11 cellular contexts compared by ENCODE assay signal in the genomic region with DNA sequence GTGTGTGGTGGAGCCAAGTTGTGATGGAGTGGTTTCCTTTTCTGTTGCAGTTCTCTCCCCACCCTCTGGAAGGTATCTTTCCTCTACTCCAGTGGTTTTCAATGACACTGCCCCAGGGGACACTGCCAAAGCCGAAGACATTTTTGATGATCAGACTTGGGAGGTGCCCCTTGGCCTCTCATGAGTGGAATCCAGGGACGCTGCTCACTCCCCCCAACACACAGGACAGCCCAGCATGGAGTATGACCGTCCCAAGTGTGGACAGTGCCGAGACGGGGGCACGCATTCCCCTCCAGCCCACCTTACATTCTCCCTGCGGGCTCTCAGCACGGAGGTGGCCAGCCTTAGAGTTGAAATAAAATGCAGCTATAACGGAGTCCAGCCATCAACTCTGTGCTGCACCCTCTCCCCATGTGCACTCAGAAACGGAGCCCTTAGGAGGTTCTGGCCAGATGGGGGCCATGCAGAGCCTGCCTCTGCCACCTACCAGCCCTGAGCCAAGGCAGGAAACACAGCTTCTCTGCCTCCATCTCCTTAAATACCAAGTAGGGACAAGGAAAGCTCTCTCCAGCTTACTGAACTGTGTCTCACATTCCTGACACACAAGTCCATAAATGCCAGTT.
DNase-seq lines count a peak whose midpoint lies in the region; ATAC-seq and TF ChIP-seq lines count a peak whose summit lies in the region.
"Had no signal": no experiment of that assay in that cellular context is flagged by ENCODE, and none has a peak within 500 bp of the region (broad histone marks: within the 10 kb centered on the region; RNA-seq: fewer than 3 reads in every experiment).

No MANE protein-coding gene starts in this region.

- H3K4me1 ChIP-seq in heart right ventricle = no peaks in the 10 kb centered on the region
- peaks cover 45% of the 10 kb centered on the region for H3K4me1 ChIP-seq in vagina

- no peaks in the 10 kb centered on the region for H3K9me3 Mint-ChIP-seq in activated CD4-positive, alpha-beta memory T cell treated with anti-CD3 and anti-CD28 coated beads, Interleukin-2, amount 10 ng/mL, durations not matched to agents 7 days and 5 days
- H3K9me3 Mint-ChIP-seq in memory B cell = no peaks in the 10 kb centered on the region
- H3K9me3 Mint-ChIP-seq: CD14-positive monocyte had no signal

- POLR2A ChIA-PET in activated CD4-positive, alpha-beta memory T cell treated with anti-CD3 and anti-CD28 coated beads, Interleukin-2, amount 10 ng/mL, durations not matched to agents 7 days and 5 days (lab: Charles Lee) = interaction anchor here (1.0 to 1.1 kb wide), 2 partner anchors 107 to 109 kb away, joined by 3 to 4 read pairs; no protein-coding TSS in a partner anchor

- H3K27ac Mint-ChIP-seq in activated CD4-positive, alpha-beta memory T cell treated with anti-CD3 and anti-CD28 coated beads, Interleukin-2, amount 10 ng/mL, durations not matched to agents 7 days and 5 days = peak overlapping the region; percentile 91
- H3K27ac Mint-ChIP-seq in memory B cell = no peak overlapping the region

- CTCF ChIA-PET in activated CD4-positive, alpha-beta memory T cell treated with anti-CD3 and anti-CD28 coated beads, Interleukin-2, amount 10 ng/mL, durations not matched to agents 7 days and 5 days (lab: Charles Lee) = interaction anchor here (0.6 to 1.4 kb wide), 2 partner anchors 151 to 154 kb away, joined by 3 to 4 read pairs; a partner anchor contains a TSS

- no peaks in the 10 kb centered on the region for H3K36me3 Mint-ChIP-seq in activated CD4-positive, alpha-beta memory T cell treated with anti-CD3 and anti-CD28 coated beads, Interleukin-2, amount 10 ng/mL, durations not matched to agents 7 days and 5 days (ENCODE audit: low read depth)
- no peaks in the 10 kb centered on the region for H3K36me3 Mint-ChIP-seq in memory B cell
- H3K36me3 Mint-ChIP-seq: CD14-positive monocyte had no signal

- H3K27me3 ChIP-seq in heart right ventricle = peaks cover 0 to 15% (median 0%) of the 10 kb centered on the region in 7 donors
- H3K27me3 ChIP-seq in vagina = no peaks in the 10 kb centered on the region

- TF ChIP-seq CTCF in heart right ventricle (IDR thresholded peaks at IDR 0.05) (no peak), vagina (IDR thresholded peaks at IDR 0.05) (no peak)

- DNase-seq in left cardiac atrium (no peak), heart right ventricle (no peak), memory B cell (ENCODE audit: low spot score in 2 of 2) (no peak), vagina (ENCODE audit: extremely low spot score in 2 of 2) (no peak), erythroblast (lab: John Stamatoyannopoulos, UW) (no peak)
- DNase-seq in activated CD4-positive, alpha-beta memory T cell treated with anti-CD3 and anti-CD28 coated beads, Interleukin-2, amount 10 ng/mL, durations not matched to agents 7 days and 5 days = no peak
- DNase-seq: dorsolateral prefrontal cortex, kidney glomerular epithelial cell had no signal

- 86 to 93% methylated on average over 10 of the region's 10 CpGs for WGBS in heart right ventricle, 2 donors

- ATAC-seq in left cardiac atrium = peak; percentile 24 to 44
- ATAC-seq in heart right ventricle = no peak
- no peak for ATAC-seq in memory B cell (ENCODE audit: low read depth)
- ATAC-seq in GM18520 (IDR thresholded peaks at IDR 0.05; ENCODE audit: unreplicated experiment) = no peak
- no peak for ATAC-seq in HG02981 (IDR thresholded peaks at IDR 0.05; ENCODE audit: unreplicated experiment)

- H3K36me3 ChIP-seq in heart right ventricle (no peaks in the 10 kb centered on the region), vagina (no peaks in the 10 kb centered on the region)

- H3K4me1 Mint-ChIP-seq in activated CD4-positive, alpha-beta memory T cell treated with anti-CD3 and anti-CD28 coated beads, Interleukin-2, amount 10 ng/mL, durations not matched to agents 7 days and 5 days = peaks cover 41% of the 10 kb centered on the region
- H3K4me1 Mint-ChIP-seq in memory B cell = peaks cover 7% of the 10 kb centered on the region

- H3K4me3 Mint-ChIP-seq in activated CD4-positive, alpha-beta memory T cell treated with anti-CD3 and anti-CD28 coated beads, Interleukin-2, amount 10 ng/mL, durations not matched to agents 7 days and 5 days = peak overlapping the region; percentile 52
- H3K4me3 Mint-ChIP-seq in memory B cell = peak overlapping the region; percentile 70
- H3K4me3 Mint-ChIP-seq: CD14-positive monocyte had no signal

- peaks cover 2% of the 10 kb centered on the region for H3K27me3 Mint-ChIP-seq in activated CD4-positive, alpha-beta memory T cell treated with anti-CD3 and anti-CD28 coated beads, Interleukin-2, amount 10 ng/mL, durations not matched to agents 7 days and 5 days
- peaks cover 10% of the 10 kb centered on the region for H3K27me3 Mint-ChIP-seq in memory B cell

- H3K4me3 ChIP-seq in heart right ventricle (no peak overlapping the region), vagina (no peak overlapping the region)
- H3K4me3 ChIP-seq: dorsolateral prefrontal cortex had no signal

- H3K27ac ChIP-seq in heart right ventricle (no peak overlapping the region), vagina (peak overlapping the region; percentile 24)
- H3K27ac ChIP-seq: dorsolateral prefrontal cortex had no signal

- H3K9me3 ChIP-seq in heart right ventricle = no peaks in the 10 kb centered on the region
- no peaks in the 10 kb centered on the region for H3K9me3 ChIP-seq in vagina

- no peak for TF ChIP-seq POLR2A in vagina (IDR thresholded peaks at IDR 0.05)
- TF ChIP-seq POLR2A in erythroblast (IDR thresholded peaks at IDR 0.05; ENCODE audit: low read length) = no peak

- intact Hi-C loops in left cardiac atrium (cut with DNase I) = loop anchor here in 1 of 2 donors (2.0 kb wide), 1 partner anchor 134 kb away; no protein-coding TSS in a partner anchor
- intact Hi-C loops in heart right ventricle (cut with DNase I) = no loop called here
- intact Hi-C loops in vagina (cut with DNase I) = no loop called here

Comparison
In these comparisons a context has a peak if more than half of its experiments do, and no peak if none do; other contexts are left out.
1. ATAC-seq: peak in left cardiac atrium (2 of 2); none in heart right ventricle (0 of 8), memory B cell (single experiment), GM18520 (single experiment) and HG02981 (single experiment).